1 cellular context compared by ENCODE assay signal in genomic region chr11:120336641-120337132, GRCh38.
TF ChIP-seq lines count a peak whose summit lies in the region.

No MANE protein-coding gene starts in this region.

TF ChIP-seq in neural cell, 6 proteins besides CTCF, POLR2A, EP300 and RAD21:
- TF ChIP-seq REST (IDR thresholded peaks at IDR 0.05; ENCODE audit: borderline replicate concordance) (no peak), MXI1 (conservative IDR thresholded peaks at IDR 0.05; ENCODE audit: poor library complexity, severe bottlenecking) (no peak), TAF1 (IDR thresholded peaks at IDR 0.05; ENCODE audit: low read depth) (no peak), POLR2AphosphoS5 (IDR thresholded peaks at IDR 0.05) (no peak), EZH2 (IDR thresholded peaks at IDR 0.05; ENCODE audit: borderline replicate concordance, insufficient read depth, low read length, poor library complexity, severe bottlenecking) (no peak)
